ENCODE assay signal across 17 cellular contexts in the genomic region with DNA sequence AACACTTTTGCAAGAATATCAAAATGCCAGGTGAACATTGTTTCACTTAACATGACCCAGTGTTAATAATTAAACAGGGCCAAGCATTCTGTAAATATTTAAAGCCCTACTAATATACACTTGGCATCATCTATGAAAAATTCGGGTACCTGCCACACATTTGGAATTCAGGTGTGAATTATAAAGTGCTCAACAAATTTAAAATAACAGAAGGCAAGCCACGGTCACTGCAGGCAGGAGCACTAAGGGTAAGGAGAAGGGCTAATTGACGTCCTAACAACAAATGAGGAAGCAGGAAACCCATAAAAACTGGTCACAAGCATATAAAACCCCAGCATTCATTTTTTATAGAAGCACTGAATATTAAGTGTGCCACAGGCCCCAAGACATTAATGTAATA.
"Had no signal": no experiment of that assay in that cellular context is flagged by ENCODE, and none has a peak within 500 bp of the region (broad histone marks: within the 10 kb centered on the region; RNA-seq: fewer than 3 reads in every experiment).

No MANE protein-coding gene starts in this region.

- H3K9me3 Mint-ChIP-seq: activated CD8-positive, alpha-beta T cell treated with anti-CD3 and anti-CD28 coated beads for 36 hours; endodermal cell; immature natural killer cell; neural progenitor cell; stimulated activated effector memory CD8-positive, alpha-beta T cell treated with anti-CD3 and anti-CD28 coated beads, Interleukin-12 subunit alpha, Interleukin-12 subunit beta, amount 100 ng/mL, for 72 hours had no signal

- H3K4me1 Mint-ChIP-seq: endodermal cell; immature natural killer cell; neural progenitor cell; stimulated activated effector memory CD8-positive, alpha-beta T cell treated with anti-CD3 and anti-CD28 coated beads, Interleukin-12 subunit alpha, Interleukin-12 subunit beta, amount 100 ng/mL, for 72 hours had no signal

- H3K36me3 ChIP-seq: breast epithelium, neural progenitor cell, right atrium auricular region, transverse colon had no signal

- H3K4me1 ChIP-seq: breast epithelium, neural progenitor cell, parathyroid adenoma, right atrium auricular region, transverse colon had no signal

- H3K27ac ChIP-seq: breast epithelium, neural progenitor cell, parathyroid adenoma, right atrium auricular region, transverse colon had no signal

- H3K9me3 ChIP-seq: breast epithelium, right atrium auricular region, transverse colon had no signal

- H3K36me3 Mint-ChIP-seq: immature natural killer cell; neural progenitor cell; stimulated activated effector memory CD8-positive, alpha-beta T cell treated with anti-CD3 and anti-CD28 coated beads, Interleukin-12 subunit alpha, Interleukin-12 subunit beta, amount 100 ng/mL, for 72 hours had no signal

- H3K4me3 Mint-ChIP-seq: activated CD8-positive, alpha-beta T cell treated with anti-CD3 and anti-CD28 coated beads for 36 hours; endodermal cell; immature natural killer cell; neural progenitor cell; stimulated activated effector memory CD8-positive, alpha-beta T cell treated with anti-CD3 and anti-CD28 coated beads, Interleukin-12 subunit alpha, Interleukin-12 subunit beta, amount 100 ng/mL, for 72 hours had no signal

- H3K4me3 ChIP-seq: breast epithelium, neural progenitor cell, right atrium auricular region, transverse colon had no signal

- H3K27ac Mint-ChIP-seq: activated CD8-positive, alpha-beta T cell treated with anti-CD3 and anti-CD28 coated beads for 36 hours; endodermal cell; immature natural killer cell; neural progenitor cell; stimulated activated effector memory CD8-positive, alpha-beta T cell treated with anti-CD3 and anti-CD28 coated beads, Interleukin-12 subunit alpha, Interleukin-12 subunit beta, amount 100 ng/mL, for 72 hours had no signal

- H3K27me3 ChIP-seq: breast epithelium, neural progenitor cell, right atrium auricular region, transverse colon had no signal

- DNase-seq: activated CD4-positive, alpha-beta T cell treated with anti-CD3 and anti-CD28 coated beads for 4 hours; activated CD8-positive, alpha-beta memory T cell treated with anti-CD3 and anti-CD28 coated beads, Interleukin-2, amount 50 U/mL, for 4 hours; activated CD8-positive, alpha-beta T cell treated with anti-CD3 and anti-CD28 coated beads for 36 hours; activated naive CD4-positive, alpha-beta T cell; aorta; dermis blood vessel endothelial cell; endodermal cell; immature natural killer cell; left ventricle myocardium superior; small intestine; T-helper 1 cell; transverse colon had no signal
